Comparison of ENCODE assay signal across 21 cellular contexts in the genomic region with DNA sequence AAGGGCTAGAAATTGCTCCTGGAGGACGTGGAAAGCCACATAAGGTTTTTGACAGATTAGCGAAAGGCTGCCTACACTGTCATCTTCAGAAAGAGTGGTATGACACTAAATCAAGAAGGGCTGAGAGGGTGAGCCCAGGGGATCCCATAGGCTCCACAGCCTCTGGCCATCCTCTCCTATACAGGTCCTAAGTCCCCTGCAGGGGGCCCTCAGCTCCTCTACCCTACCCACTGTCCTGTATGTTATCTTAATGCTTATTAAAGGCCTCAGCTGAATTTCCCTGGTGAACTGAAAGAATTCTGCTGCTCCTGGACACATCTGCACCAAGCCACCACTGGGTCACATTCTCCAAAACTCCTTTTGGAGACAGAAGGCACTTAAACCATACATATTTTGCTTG.
"Had no signal": no experiment of that assay in that cellular context is flagged by ENCODE, and none has a peak within 500 bp of the region (broad histone marks: within the 10 kb centered on the region; RNA-seq: fewer than 3 reads in every experiment).

No MANE protein-coding gene starts in this region.

- ATAC-seq: left cardiac atrium, lower lobe of right lung had no signal

- H3K27me3 Mint-ChIP-seq: stimulated activated naive CD8-positive, alpha-beta T cell treated with anti-CD3 and anti-CD28 coated beads, Interleukin-15, Interleukin-2, amounts not matched to agents 100 ng/mL and 50 ng/mL, for 24 hours had no signal

- H3K9me3 Mint-ChIP-seq: endodermal cell; neural crest cell; stimulated activated naive CD8-positive, alpha-beta T cell treated with anti-CD3 and anti-CD28 coated beads, Interleukin-15, Interleukin-2, amounts not matched to agents 100 ng/mL and 50 ng/mL, for 24 hours had no signal

- H3K27ac Mint-ChIP-seq: endodermal cell; stimulated activated naive CD8-positive, alpha-beta T cell treated with anti-CD3 and anti-CD28 coated beads, Interleukin-15, Interleukin-2, amounts not matched to agents 100 ng/mL and 50 ng/mL, for 24 hours had no signal

- H3K36me3 ChIP-seq: colonic mucosa, uterus had no signal

- H3K27ac ChIP-seq: colonic mucosa, hepatocyte, left ventricle myocardium inferior, lower lobe of right lung, sigmoid colon, skin epidermis, tibial artery, upper lobe of left lung, uterus had no signal

- H3K9me3 ChIP-seq: colonic mucosa, left ventricle myocardium inferior, lower lobe of right lung, sigmoid colon, tibial artery, upper lobe of left lung, uterus had no signal

- H3K4me3 ChIP-seq: colonic mucosa, hepatocyte, left ventricle myocardium inferior, lower lobe of right lung, sigmoid colon, skin epidermis, tibial artery, upper lobe of left lung, uterus had no signal

- H3K27me3 ChIP-seq: colonic mucosa, hepatocyte, sigmoid colon, tibial artery, upper lobe of left lung, uterus had no signal

- DNase-seq: colonic mucosa; dermis blood vessel endothelial cell; endodermal cell; erythroblast; foreskin melanocyte; head of caudate nucleus; kidney; left cardiac atrium; left ventricle myocardium inferior; lower lobe of right lung; mesenchymal stem cell; midbrain; sigmoid colon; stimulated activated CD4-positive, alpha-beta T cell treated with anti-CD3 and anti-CD28 coated beads, Interleukin-12 subunit alpha, Interleukin-12 subunit beta, amount 100 ng/mL, for 4 hours; tibial artery; upper lobe of left lung; uterus had no signal

- H3K4me1 ChIP-seq: colonic mucosa, lower lobe of right lung, tibial artery, uterus had no signal

- H3K4me3 Mint-ChIP-seq: endodermal cell; neural crest cell; stimulated activated naive CD8-positive, alpha-beta T cell treated with anti-CD3 and anti-CD28 coated beads, Interleukin-15, Interleukin-2, amounts not matched to agents 100 ng/mL and 50 ng/mL, for 24 hours had no signal
